Comparison of ENCODE assay signal across 8 cellular contexts in the genomic region with DNA sequence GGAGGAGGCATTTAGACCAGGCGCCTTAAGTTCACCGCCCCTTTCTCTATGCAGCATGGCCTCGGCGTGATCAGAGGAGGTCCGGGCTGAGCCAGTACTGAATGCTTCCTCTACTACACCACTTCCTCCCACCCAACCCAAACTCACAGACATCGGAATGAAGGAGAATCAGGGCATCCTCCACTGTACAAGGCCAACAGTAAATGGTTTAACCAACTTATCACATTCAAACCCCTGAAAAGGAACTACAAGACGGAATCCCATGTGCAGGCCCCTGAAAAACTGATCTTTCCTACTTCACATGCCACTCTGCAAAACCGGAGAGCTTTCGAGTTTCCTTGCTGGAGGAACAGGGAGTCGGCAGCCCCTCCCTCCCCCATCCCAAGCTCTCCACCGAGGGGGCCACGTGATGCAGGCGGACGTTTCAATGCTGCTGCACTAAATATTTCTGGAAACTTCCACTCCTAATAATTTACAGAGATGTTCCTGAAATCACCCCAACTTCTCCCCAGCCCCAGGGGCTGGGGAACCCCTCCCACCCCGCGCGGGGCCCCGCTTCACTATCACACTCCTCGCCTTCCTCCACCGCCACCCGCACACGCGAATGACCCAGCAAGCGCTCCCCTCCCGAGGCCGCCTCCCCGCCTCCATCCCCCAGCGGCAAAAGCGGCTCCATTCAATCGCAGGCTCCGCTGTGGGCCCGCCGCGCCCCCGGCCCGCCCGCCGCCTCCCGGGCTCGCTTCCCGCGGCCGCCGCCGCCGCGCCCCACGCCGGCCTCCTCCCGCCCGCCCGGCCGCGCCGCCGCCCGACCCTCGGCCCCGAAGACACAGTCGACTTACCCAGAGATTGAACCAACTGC. TPM values are rescaled to one million over a fixed set of nuclear protein-coding genes. Genes with fewer than 3 reads are reported as not detected.
DNase-seq lines count a peak whose midpoint lies in the region; ATAC-seq, FAIRE-seq and TF ChIP-seq lines count a peak whose summit lies in the region.

No MANE protein-coding gene starts in this region.

- intact Hi-C loops in endothelial cell of umbilical vein (cut with micrococcal nuclease), result loop anchor here (1.0 to 10.0 kb wide), 6 partner anchors 50 to 878 kb away; partner anchors contain the start of genes REL and SANBR

- no peaks in the 10 kb centered on the region for H3K9me1 ChIP-seq in endothelial cell of umbilical vein (replicated peaks; ENCODE audit: control insufficient read depth, extremely low read depth, insufficient read depth, low read length)

- H3K36me3 Mint-ChIP-seq in CD8-positive, alpha-beta memory T cell, result peaks cover 0 to 21% (median 0%) of the 10 kb centered on the region in 3 donors

- TF ChIP-seq POLR2A in endothelial cell of umbilical vein (IDR thresholded peaks at IDR 0.05; ENCODE audit: low read depth, low read length), result peak; percentile 64

- H3K27me3 ChIP-seq in CD8-positive, alpha-beta memory T cell (ENCODE audit: insufficient read depth, low read length, poor library complexity, severe bottlenecking), result no peaks in the 10 kb centered on the region
- no peaks in the 10 kb centered on the region for H3K27me3 ChIP-seq in endothelial cell of umbilical vein (ENCODE audit: control insufficient read depth in 2 of 2, insufficient read depth in 2 of 2, low read length in 2 of 2)

- H3K27ac ChIP-seq in CD8-positive, alpha-beta memory T cell (ENCODE audit: low read depth, low read length), result peak overlapping the region; percentile 99
- H3K27ac ChIP-seq in endothelial cell of umbilical vein (ENCODE audit: insufficient read depth, low read depth, low read length), result peak overlapping the region; percentile 81

- peak overlapping the region; percentile 99 for H3K4me2 ChIP-seq in endothelial cell of umbilical vein (ENCODE audit: insufficient read depth, low read length)

- ATAC-seq in GM19455 (IDR thresholded peaks at IDR 0.05; ENCODE audit: unreplicated experiment), result peak; percentile 56

- peaks cover 16% of the 10 kb centered on the region for H4K20me1 ChIP-seq in endothelial cell of umbilical vein (replicated peaks; ENCODE audit: control insufficient read depth, extremely low read depth, insufficient read depth, low read length)

- DNase-seq in CD8-positive, alpha-beta memory T cell, result peak; percentile 80 to 91 (median 83)
- DNase-seq in HK-2 (ENCODE audit: unreplicated experiment) (peak; percentile 87), NOMO-1 treated with dmso at 0.1 percent for 144 hours (lab: John Stamatoyannopoulos, UW; ENCODE audit: unreplicated experiment) (peak; percentile 92), endothelial cell of umbilical vein (ENCODE audit: low read depth, low spot score) (no peak), midbrain (lab: John Stamatoyannopoulos, UW) (peak; percentile 81)
- peak; percentile 87 for DNase-seq in activated CD8-positive, alpha-beta memory T cell treated with anti-CD3 and anti-CD28 coated beads, Interleukin-2, amount 50 U/mL, for 48 hours
- peak; percentile 78 to 81 for DNase-seq in stimulated activated CD8-positive, alpha-beta memory T cell treated with anti-CD3 and anti-CD28 coated beads, Interleukin-15, amount 100 ng/mL, for 48 hours (ENCODE audit: low read depth in 2 of 2)

- H3K4me3 ChIP-seq in CD8-positive, alpha-beta memory T cell (ENCODE audit: low read length), result peak overlapping the region; percentile 84
- H3K4me3 ChIP-seq in endothelial cell of umbilical vein (replicated peaks in 1 of 3; ENCODE audit: insufficient read depth in 1 of 3, low read depth in 1 of 3, low read length in 3 of 3), result peak overlapping the region; percentile 88 to 99 (median 90)

- no peaks in the 10 kb centered on the region for H3K9me3 ChIP-seq in CD8-positive, alpha-beta memory T cell (ENCODE audit: low read length)
- H3K9me3 ChIP-seq in endothelial cell of umbilical vein (replicated peaks; ENCODE audit: control insufficient read depth, insufficient read depth, low read length), result no peaks in the 10 kb centered on the region

- TSS peak; percentile 79 for BruUV-seq in endothelial cell of umbilical vein (replicated peaks; lab: Mats Ljungman, UMichigan)

- no peaks in the 10 kb centered on the region for H3K9me3 Mint-ChIP-seq in CD8-positive, alpha-beta memory T cell

- H3K4me3 Mint-ChIP-seq in CD8-positive, alpha-beta memory T cell, result peak overlapping the region; percentile 92 to 99 (median 94)

- H3K4me1 Mint-ChIP-seq in CD8-positive, alpha-beta memory T cell, result peaks cover 39 to 54% (median 47%) of the 10 kb centered on the region in 3 donors

- no peak overlapping the region for H2AFZ ChIP-seq in endothelial cell of umbilical vein (ENCODE audit: low read depth, low read length)

- dilution Hi-C loops in endothelial cell of umbilical vein (cut with MboI; ENCODE audit: extremely low pct_ligation_motif_present, low sequenced_read_pairs), result no loop called here

- CTCF ChIA-PET in CD8-positive, alpha-beta memory T cell (lab: Charles Lee), result no interaction called here
- CTCF ChIA-PET in endothelial cell of umbilical vein (lab: Charles Lee), result interaction anchor here (1.2 kb wide), 1 partner anchor 123 kb away, joined by 3 read pairs; no protein-coding TSS in a partner anchor

- POLR2A ChIA-PET in CD8-positive, alpha-beta memory T cell (lab: Charles Lee), result interaction anchor here (0.5 to 2.1 kb wide), 9 partner anchors 9 to 731 kb away, joined by 3 to 9 read pairs (median 3); no protein-coding TSS in a partner anchor
- POLR2A ChIA-PET in endothelial cell of umbilical vein (lab: Charles Lee), result no interaction called here

- peaks cover 29% of the 10 kb centered on the region for H3K4me1 ChIP-seq in CD8-positive, alpha-beta memory T cell (ENCODE audit: insufficient read depth, low read length)
- H3K4me1 ChIP-seq in endothelial cell of umbilical vein (ENCODE audit: control insufficient read depth, extremely low read depth, insufficient read depth, low read length), result peaks cover 29% of the 10 kb centered on the region

- H3K36me3 ChIP-seq in CD8-positive, alpha-beta memory T cell (ENCODE audit: insufficient read depth, low read length), result no peaks in the 10 kb centered on the region
- H3K36me3 ChIP-seq in endothelial cell of umbilical vein (ENCODE audit: control insufficient read depth in 2 of 2, extremely low read depth in 1 of 2, insufficient read depth in 2 of 2, low read length in 2 of 2), result no peaks in the 10 kb centered on the region

- no peak for TF ChIP-seq CTCF in endothelial cell of umbilical vein (IDR thresholded peaks at IDR 0.05; ENCODE audit: extremely low read depth in 1 of 2, insufficient read depth in 1 of 2, low read depth in 1 of 2, low read length in 2 of 2)

- H3K79me2 ChIP-seq in endothelial cell of umbilical vein (ENCODE audit: control insufficient read depth, insufficient read depth, low read length), result peaks cover 61% of the 10 kb centered on the region

- H3K9ac ChIP-seq in endothelial cell of umbilical vein (replicated peaks; ENCODE audit: extremely low read depth, insufficient read depth, low read length), result peak overlapping the region; percentile 95

- peak overlapping the region; percentile 95 to 100 (median 100) for H3K27ac Mint-ChIP-seq in CD8-positive, alpha-beta memory T cell

- peak; percentile 86 for FAIRE-seq in endothelial cell of umbilical vein (lab: Jason Lieb, UNC)

- H3K27me3 Mint-ChIP-seq in CD8-positive, alpha-beta memory T cell, result peaks cover 0 to 7% of the 10 kb centered on the region in 2 donors

TF ChIP-seq in endothelial cell of umbilical vein, 7 proteins besides CTCF, POLR2A, EP300 and RAD21:
- TF ChIP-seq MYC (IDR thresholded peaks at IDR 0.05; ENCODE audit: low read depth, low read length) (peak; percentile 73), GATA2 (IDR thresholded peaks at IDR 0.05; ENCODE audit: insufficient read depth, insufficient read length, low read depth, low read length) (no peak), FOS (IDR thresholded peaks at IDR 0.05; ENCODE audit: borderline replicate concordance, insufficient read depth, low read length) (no peak), EZH2 (IDR thresholded peaks at IDR 0.05; ENCODE audit: borderline replicate concordance, low read depth, low read length, severe bottlenecking) (no peak), JUN (IDR thresholded peaks at IDR 0.05; ENCODE audit: borderline replicate concordance, insufficient read depth, insufficient read length, low read depth) (no peak), MAX (IDR thresholded peaks at IDR 0.05; ENCODE audit: insufficient read depth, insufficient read length) (peak; percentile 64), POLR2AphosphoS5 (IDR thresholded peaks at IDR 0.05; ENCODE audit: insufficient read depth, low read depth, low read length) (peak; percentile 56)

RNA-seq across cellular contexts. Expression of gene XPO1, which starts 1.2 kb away (rescaled TPM):
- total RNA-seq in CD8-positive, alpha-beta memory T cell, result 100 to 1,000 TPM; 207 to 217 TPM
- 42.3 TPM for polyA plus RNA-seq in CD8-positive, alpha-beta memory T cell
- 148 and 166 TPM in 2 replicates for total RNA-seq in endothelial cell of umbilical vein
- 33.8 and 46.7 TPM in 2 replicates for polyA plus RNA-seq in endothelial cell of umbilical vein
- 52.6 and 56.1 TPM in 2 replicates for polyA plus RNA-seq in endothelial cell of umbilical vein (2011; cell fraction: cytosol; rRNA removed)
- polyA plus RNA-seq in endothelial cell of umbilical vein (2011; cell fraction: nucleus; rRNA removed), result 148 and 193 TPM in 2 replicates
- polyA plus RNA-seq in endothelial cell of umbilical vein (2012), result 91.3 and 145 TPM in 2 replicates
- polyA minus RNA-seq in endothelial cell of umbilical vein, result 82.3 and 86.6 TPM in 2 replicates
- polyA minus RNA-seq in endothelial cell of umbilical vein (2011; cell fraction: cytosol; rRNA and poly(A)+ RNA removed), result 113 TPM
- 111 and 159 TPM in 2 replicates for polyA minus RNA-seq in endothelial cell of umbilical vein (2011; cell fraction: nucleus; rRNA and poly(A)+ RNA removed)
